ENCODE assay signal across 1 cellular context in the genomic region with DNA sequence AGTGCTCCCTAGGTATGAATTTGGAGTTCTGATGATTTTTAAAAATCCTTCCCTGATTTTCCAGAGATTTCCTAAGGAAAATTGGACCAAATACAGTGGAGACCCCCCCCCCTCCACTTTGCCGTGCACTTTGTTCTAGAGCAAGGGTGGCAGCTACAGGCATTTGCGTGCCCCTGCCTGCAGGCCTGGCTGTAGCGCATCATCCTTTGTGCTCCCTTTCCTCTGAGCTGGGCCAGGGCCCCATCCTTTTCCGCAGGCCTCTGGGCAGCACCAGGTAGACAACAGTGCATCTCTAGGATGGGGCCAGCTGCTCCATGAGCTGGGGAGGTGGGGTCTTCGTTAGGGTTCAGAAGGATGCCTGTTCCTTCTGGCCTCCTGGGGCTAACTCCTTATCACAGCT.
A peak's percentile ranks its signal among the peaks of the same experiment; 100 is the strongest.
TF ChIP-seq lines count a peak whose summit lies in the region.

No MANE protein-coding gene starts in this region.

TF ChIP-seq in HepG2, 621 proteins besides CTCF, POLR2A, EP300 and RAD21 (continued from another document and continues in another):
- TF ChIP-seq PAXIP1 (CRISPR knock-in tag; conservative IDR thresholded peaks at IDR 0.05): 0 out of 2 replicates have a peak, but pooled peaks have one; percentile 26
- no peak for TF ChIP-seq ZNF670 (CRISPR knock-in tag; IDR thresholded peaks at IDR 0.05; ENCODE audit: borderline replicate concordance)
- TF ChIP-seq POGZ (CRISPR knock-in tag; IDR thresholded peaks at IDR 0.05): peak; percentile 84
- TF ChIP-seq, protein P1, sequence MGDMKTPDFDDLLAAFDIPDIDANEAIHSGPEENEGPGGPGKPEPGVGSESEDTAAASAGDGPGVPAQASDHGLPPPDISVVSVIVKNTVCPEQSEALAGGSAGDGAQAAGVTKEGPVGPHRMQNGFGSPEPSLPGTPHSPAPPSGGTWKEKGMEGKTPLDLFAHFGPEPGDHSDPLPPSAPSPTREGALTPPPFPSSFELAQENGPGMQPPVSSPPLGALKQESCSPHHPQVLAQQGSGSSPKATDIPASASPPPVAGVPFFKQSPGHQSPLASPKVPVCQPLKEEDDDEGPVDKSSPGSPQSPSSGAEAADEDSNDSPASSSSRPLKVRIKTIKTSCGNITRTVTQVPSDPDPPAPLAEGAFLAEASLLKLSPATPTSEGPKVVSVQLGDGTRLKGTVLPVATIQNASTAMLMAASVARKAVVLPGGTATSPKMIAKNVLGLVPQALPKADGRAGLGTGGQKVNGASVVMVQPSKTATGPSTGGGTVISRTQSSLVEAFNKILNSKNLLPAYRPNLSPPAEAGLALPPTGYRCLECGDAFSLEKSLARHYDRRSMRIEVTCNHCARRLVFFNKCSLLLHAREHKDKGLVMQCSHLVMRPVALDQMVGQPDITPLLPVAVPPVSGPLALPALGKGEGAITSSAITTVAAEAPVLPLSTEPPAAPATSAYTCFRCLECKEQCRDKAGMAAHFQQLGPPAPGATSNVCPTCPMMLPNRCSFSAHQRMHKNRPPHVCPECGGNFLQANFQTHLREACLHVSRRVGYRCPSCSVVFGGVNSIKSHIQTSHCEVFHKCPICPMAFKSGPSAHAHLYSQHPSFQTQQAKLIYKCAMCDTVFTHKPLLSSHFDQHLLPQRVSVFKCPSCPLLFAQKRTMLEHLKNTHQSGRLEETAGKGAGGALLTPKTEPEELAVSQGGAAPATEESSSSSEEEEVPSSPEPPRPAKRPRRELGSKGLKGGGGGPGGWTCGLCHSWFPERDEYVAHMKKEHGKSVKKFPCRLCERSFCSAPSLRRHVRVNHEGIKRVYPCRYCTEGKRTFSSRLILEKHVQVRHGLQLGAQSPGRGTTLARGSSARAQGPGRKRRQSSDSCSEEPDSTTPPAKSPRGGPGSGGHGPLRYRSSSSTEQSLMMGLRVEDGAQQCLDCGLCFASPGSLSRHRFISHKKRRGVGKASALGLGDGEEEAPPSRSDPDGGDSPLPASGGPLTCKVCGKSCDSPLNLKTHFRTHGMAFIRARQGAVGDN (CRISPR knock-in tag; IDR thresholded peaks at IDR 0.05): peak; percentile 71
- peak; percentile 97 for TF ChIP-seq ZBTB38 (CRISPR knock-in tag; IDR thresholded peaks at IDR 0.05)
- TF ChIP-seq ZFX (CRISPR knock-in tag; IDR thresholded peaks at IDR 0.05; ENCODE audit: low read depth): peak; percentile 58; the same call in 1 of the 2 replicates
- TF ChIP-seq SALL1 (CRISPR knock-in tag; IDR thresholded peaks at IDR 0.05): peak; percentile 46
- peak; percentile 17; the same call in 1 of the 2 replicates for TF ChIP-seq HIC2 (CRISPR knock-in tag; IDR thresholded peaks at IDR 0.05; ENCODE audit: low read depth)
- no peak for TF ChIP-seq ZBTB10 (CRISPR knock-in tag; IDR thresholded peaks at IDR 0.05; ENCODE audit: borderline replicate concordance)
- TF ChIP-seq HDAC2 (CRISPR knock-in tag; IDR thresholded peaks at IDR 0.05): 0 out of 2 replicates have a peak, but pooled peaks have one; percentile 16
- TF ChIP-seq HOMEZ (CRISPR knock-in tag; IDR thresholded peaks at IDR 0.05; ENCODE audit: low read depth): peak; percentile 37; the same call in 1 of the 2 replicates
- no peak for TF ChIP-seq ZNF788 (CRISPR knock-in tag; IDR thresholded peaks at IDR 0.05; ENCODE audit: borderline replicate concordance)
- TF ChIP-seq, protein P2, sequence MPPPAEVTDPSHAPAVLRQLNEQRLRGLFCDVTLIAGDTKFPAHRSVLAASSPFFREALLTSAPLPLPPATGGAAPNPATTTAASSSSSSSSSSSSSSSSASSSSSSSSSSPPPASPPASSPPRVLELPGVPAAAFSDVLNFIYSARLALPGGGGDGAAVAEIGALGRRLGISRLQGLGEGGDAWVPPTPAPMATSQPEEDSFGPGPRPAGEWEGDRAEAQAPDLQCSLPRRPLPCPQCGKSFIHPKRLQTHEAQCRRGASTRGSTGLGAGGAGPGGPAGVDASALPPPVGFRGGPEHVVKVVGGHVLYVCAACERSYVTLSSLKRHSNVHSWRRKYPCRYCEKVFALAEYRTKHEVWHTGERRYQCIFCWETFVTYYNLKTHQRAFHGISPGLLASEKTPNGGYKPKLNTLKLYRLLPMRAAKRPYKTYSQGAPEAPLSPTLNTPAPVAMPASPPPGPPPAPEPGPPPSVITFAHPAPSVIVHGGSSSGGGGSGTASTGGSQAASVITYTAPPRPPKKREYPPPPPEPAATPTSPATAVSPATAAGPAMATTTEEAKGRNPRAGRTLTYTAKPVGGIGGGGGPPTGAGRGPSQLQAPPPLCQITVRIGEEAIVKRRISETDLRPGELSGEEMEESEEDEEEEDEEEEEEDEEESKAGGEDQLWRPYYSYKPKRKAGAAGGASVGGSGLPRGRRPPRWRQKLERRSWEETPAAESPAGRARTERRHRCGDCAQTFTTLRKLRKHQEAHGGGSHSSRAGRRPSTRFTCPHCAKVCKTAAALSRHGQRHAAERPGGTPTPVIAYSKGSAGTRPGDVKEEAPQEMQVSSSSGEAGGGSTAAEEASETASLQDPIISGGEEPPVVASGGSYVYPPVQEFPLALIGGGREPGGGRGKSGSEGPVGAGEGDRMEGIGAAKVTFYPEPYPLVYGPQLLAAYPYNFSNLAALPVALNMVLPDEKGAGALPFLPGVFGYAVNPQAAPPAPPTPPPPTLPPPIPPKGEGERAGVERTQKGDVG (CRISPR knock-in tag; IDR thresholded peaks at IDR 0.05; ENCODE audit: borderline replicate concordance): peak; percentile 65; the same call in 1 of the 2 replicates
- TF ChIP-seq ZNF263 (CRISPR knock-in tag; IDR thresholded peaks at IDR 0.05): peak; percentile 86
- TF ChIP-seq, protein P3, sequence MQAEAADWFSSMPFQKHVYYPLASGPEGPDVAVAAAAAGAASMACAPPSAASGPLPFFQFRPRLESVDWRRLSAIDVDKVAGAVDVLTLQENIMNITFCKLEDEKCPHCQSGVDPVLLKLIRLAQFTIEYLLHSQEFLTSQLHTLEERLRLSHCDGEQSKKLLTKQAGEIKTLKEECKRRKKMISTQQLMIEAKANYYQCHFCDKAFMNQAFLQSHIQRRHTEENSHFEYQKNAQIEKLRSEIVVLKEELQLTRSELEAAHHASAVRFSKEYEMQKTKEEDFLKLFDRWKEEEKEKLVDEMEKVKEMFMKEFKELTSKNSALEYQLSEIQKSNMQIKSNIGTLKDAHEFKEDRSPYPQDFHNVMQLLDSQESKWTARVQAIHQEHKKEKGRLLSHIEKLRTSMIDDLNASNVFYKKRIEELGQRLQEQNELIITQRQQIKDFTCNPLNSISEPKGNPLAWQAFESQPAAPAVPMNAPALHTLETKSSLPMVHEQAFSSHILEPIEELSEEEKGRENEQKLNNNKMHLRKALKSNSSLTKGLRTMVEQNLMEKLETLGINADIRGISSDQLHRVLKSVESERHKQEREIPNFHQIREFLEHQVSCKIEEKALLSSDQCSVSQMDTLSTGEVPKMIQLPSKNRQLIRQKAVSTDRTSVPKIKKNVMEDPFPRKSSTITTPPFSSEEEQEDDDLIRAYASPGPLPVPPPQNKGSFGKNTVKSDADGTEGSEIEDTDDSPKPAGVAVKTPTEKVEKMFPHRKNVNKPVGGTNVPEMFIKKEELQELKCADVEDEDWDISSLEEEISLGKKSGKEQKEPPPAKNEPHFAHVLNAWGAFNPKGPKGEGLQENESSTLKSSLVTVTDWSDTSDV (CRISPR knock-in tag; IDR thresholded peaks at IDR 0.05): no peak
- TF ChIP-seq HNF4A (CRISPR knock-in tag; IDR thresholded peaks at IDR 0.05): peak; percentile 63
- no peak for TF ChIP-seq FOXP1 (IDR thresholded peaks at IDR 0.05)
- no peak for TF ChIP-seq FOXP1 (CRISPR knock-in tag; IDR thresholded peaks at IDR 0.05)
- TF ChIP-seq TGIF2 (CRISPR knock-in tag; IDR thresholded peaks at IDR 0.05): no peak
- TF ChIP-seq, protein P4, sequence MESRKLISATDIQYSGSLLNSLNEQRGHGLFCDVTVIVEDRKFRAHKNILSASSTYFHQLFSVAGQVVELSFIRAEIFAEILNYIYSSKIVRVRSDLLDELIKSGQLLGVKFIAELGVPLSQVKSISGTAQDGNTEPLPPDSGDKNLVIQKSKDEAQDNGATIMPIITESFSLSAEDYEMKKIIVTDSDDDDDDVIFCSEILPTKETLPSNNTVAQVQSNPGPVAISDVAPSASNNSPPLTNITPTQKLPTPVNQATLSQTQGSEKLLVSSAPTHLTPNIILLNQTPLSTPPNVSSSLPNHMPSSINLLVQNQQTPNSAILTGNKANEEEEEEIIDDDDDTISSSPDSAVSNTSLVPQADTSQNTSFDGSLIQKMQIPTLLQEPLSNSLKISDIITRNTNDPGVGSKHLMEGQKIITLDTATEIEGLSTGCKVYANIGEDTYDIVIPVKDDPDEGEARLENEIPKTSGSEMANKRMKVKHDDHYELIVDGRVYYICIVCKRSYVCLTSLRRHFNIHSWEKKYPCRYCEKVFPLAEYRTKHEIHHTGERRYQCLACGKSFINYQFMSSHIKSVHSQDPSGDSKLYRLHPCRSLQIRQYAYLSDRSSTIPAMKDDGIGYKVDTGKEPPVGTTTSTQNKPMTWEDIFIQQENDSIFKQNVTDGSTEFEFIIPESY (CRISPR knock-in tag; IDR thresholded peaks at IDR 0.05): peak; percentile 98
